ENCODE assay signal across 8 cellular contexts in genomic region chrX:136909706-136910564, GRCh38. TPM values are rescaled to one million over a fixed set of nuclear protein-coding genes. Genes with fewer than 3 reads are reported as not detected.
A peak's percentile ranks its signal among the peaks of the same experiment; 100 is the strongest.
DNase-seq lines count a peak whose midpoint lies in the region; ATAC-seq and TF ChIP-seq lines count a peak whose summit lies in the region.

No MANE protein-coding gene starts in this region.

- no peak overlapping the region for H2AFZ ChIP-seq in OCI-LY1 (ENCODE audit: low read length)

- peak overlapping the region; percentile 93 for H3K4me2 ChIP-seq in OCI-LY1 (ENCODE audit: low read length)

- no peaks in the 10 kb centered on the region for H3K79me2 ChIP-seq in OCI-LY1 (ENCODE audit: insufficient read depth, low read length)

- H3K36me3 ChIP-seq in OCI-LY1 (ENCODE audit: insufficient read depth, low read length): no peaks in the 10 kb centered on the region; the same call in 1 of the 2 replicates
- no peaks in the 10 kb centered on the region for H3K36me3 ChIP-seq in mucosa of descending colon (ENCODE audit: low read depth)

- no peaks in the 10 kb centered on the region for H3K27me3 ChIP-seq in OCI-LY1 (ENCODE audit: insufficient read depth, low read length)

- TF ChIP-seq CTCF in OCI-LY1 (IDR thresholded peaks at IDR 0.05; ENCODE audit: low read length): no peak
- no peak for TF ChIP-seq CTCF in mucosa of descending colon (IDR thresholded peaks at IDR 0.05)

- H3K9me2 ChIP-seq in OCI-LY1 (ENCODE audit: low read depth, low read length): no peaks in the 10 kb centered on the region

- ATAC-seq in GM21515 (IDR thresholded peaks at IDR 0.05; ENCODE audit: unreplicated experiment) (peak; percentile 62), mucosa of descending colon (peak; percentile 89)

- H3K4me3 ChIP-seq in OCI-LY1 (ENCODE audit: low read depth, low read length, poor library complexity, severe bottlenecking) (peak overlapping the region; percentile 90), mucosa of descending colon (peak overlapping the region; percentile 22)

- no peaks in the 10 kb centered on the region for H4K20me1 ChIP-seq in OCI-LY1 (ENCODE audit: insufficient read depth, low read length)

- DNase-seq in DMS 273 (lab: John Stamatoyannopoulos, UW; ENCODE audit: unreplicated experiment) (peak; percentile 99), HuH-7 (ENCODE audit: low spot score) (peak; percentile 67), activated T-cell treated with anti-CD3 and anti-CD28 coated beads for 1 hour (ENCODE audit: low read depth) (peak; percentile 27), epithelial cell of prostate (ENCODE audit: low read depth, low spot score) (peak; percentile 71), mucosa of descending colon (peak; percentile 68 to 89 (median 71))
- DNase-seq in stimulated activated CD8-positive, alpha-beta memory T cell treated with anti-CD3 and anti-CD28 coated beads, Interleukin-4, amount 100 ng/mL, for 48 hours: peak; percentile 70

- peaks cover 17% of the 10 kb centered on the region for H3K4me1 ChIP-seq in OCI-LY1 (ENCODE audit: insufficient read depth, low read length, severe bottlenecking)
- H3K4me1 ChIP-seq in mucosa of descending colon (ENCODE audit: low read depth): no peaks in the 10 kb centered on the region

- intact Hi-C loops in mucosa of descending colon (cut with DNase I, micrococcal nuclease): loop anchor here in 1 of 2 donors (10.0 kb wide), 1 partner anchor 195 kb away; no protein-coding TSS in a partner anchor

- H3F3A ChIP-seq in OCI-LY1 (ENCODE audit: insufficient read depth, low read length): no peaks in the 10 kb centered on the region

- peak overlapping the region; percentile 86 for H3K9ac ChIP-seq in OCI-LY1 (ENCODE audit: low read length)

- H3K27ac ChIP-seq in OCI-LY1 (ENCODE audit: low read depth, low read length, poor library complexity, severe bottlenecking) (peak overlapping the region; percentile 59), epithelial cell of prostate (peak overlapping the region; percentile 39)

- H3K9me3 ChIP-seq in OCI-LY1 (ENCODE audit: low read length) (no peaks in the 10 kb centered on the region), mucosa of descending colon (no peaks in the 10 kb centered on the region)

RNA-seq across cellular contexts. Expression of gene RBMX, which starts 29.4 kb away (rescaled TPM):
- total RNA-seq in mucosa of descending colon: 100 to 1,000 TPM; 101 to 144 (median 122) TPM

Comparison
In these comparisons a context has a peak if more than half of its experiments do, and no peak if none do; other contexts are left out.
1. Peak in every context shown above with its lines: DNase-seq, ATAC-seq, H3K4me3 ChIP-seq and H3K27ac ChIP-seq.
2. DNase-seq: peak in every context shown above with its lines; median percentile 99 in DMS 273; 71 in epithelial cell of prostate; 71 in mucosa of descending colon; 70 in stimulated activated CD8-positive, alpha-beta memory T cell treated with anti-CD3 and anti-CD28 coated beads, Interleukin-4, amount 100 ng/mL, for 48 hours; 67 in HuH-7; 27 in activated T-cell treated with anti-CD3 and anti-CD28 coated beads for 1 hour.